Comparison of ENCODE assay signal across 12 cellular contexts in the genomic region with DNA sequence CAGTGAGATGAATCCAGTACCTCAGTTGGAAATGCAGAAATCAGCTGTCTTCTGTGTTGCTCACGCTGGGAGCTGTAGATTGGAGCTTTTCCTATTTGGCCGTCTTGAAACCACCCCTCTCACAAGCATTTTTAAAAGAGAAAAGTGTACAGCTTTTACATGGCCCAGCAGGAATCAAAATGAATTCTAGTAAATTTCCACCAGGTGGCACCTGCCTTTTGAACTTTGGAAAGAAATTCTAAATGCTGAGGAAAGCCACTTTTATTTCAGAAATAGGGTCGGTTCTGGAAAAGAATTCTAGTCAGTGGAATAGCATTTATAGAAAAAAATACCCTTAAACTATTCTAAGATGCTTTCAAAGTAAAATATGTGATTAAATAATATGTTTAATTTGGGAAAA.
A peak's percentile ranks its signal among the peaks of the same experiment; 100 is the strongest.
DNase-seq lines count a peak whose midpoint lies in the region; ATAC-seq, FAIRE-seq and TF ChIP-seq lines count a peak whose summit lies in the region.
"Had no signal": no experiment of that assay in that cellular context is flagged by ENCODE, and none has a peak within 500 bp of the region (broad histone marks: within the 10 kb centered on the region; RNA-seq: fewer than 3 reads in every experiment).

No MANE protein-coding gene starts in this region.

- H3K36me3 ChIP-seq in BJ (ENCODE audit: control insufficient read depth, insufficient read depth, low read length) (no peaks in the 10 kb centered on the region), liver (ENCODE audit: control insufficient read depth in 4 of 4, insufficient read depth in 3 of 4, low read depth in 1 of 4, low read length in 3 of 4) (no peaks in the 10 kb centered on the region), small intestine (ENCODE audit: control insufficient read depth in 2 of 2, insufficient read depth in 2 of 2, low read length in 2 of 2) (no peaks in the 10 kb centered on the region)

- H3K9ac ChIP-seq in liver (ENCODE audit: low read depth in 1 of 2, low read length in 2 of 2): no peak overlapping the region

- CTCF ChIA-PET in BJ (lab: Yijun Ruan, JAX): interaction anchor here (0.8 to 2.3 kb wide), 4 partner anchors 11 to 866 kb away, joined by 3 to 10 read pairs (median 3); no protein-coding TSS in a partner anchor

- FAIRE-seq in small intestine (lab: Jason Lieb, UNC): no peak
- FAIRE-seq: colon had no signal

- POLR2A ChIA-PET in BJ (lab: Charles Lee): no interaction called here

- ATAC-seq in GM21576 (IDR thresholded peaks at IDR 0.05; ENCODE audit: unreplicated experiment) (no peak), esophagus mucosa (no peak)
- ATAC-seq: right cardiac atrium had no signal

- H3K27ac ChIP-seq in liver (ENCODE audit: low read depth in 1 of 2, low read length in 2 of 2) (no peak overlapping the region), small intestine (ENCODE audit: low read depth in 1 of 2, low read length in 1 of 2) (no peak overlapping the region)

- 58% methylated on average over 3 of the region's 3 CpGs for WGBS in liver
- WGBS in small intestine, 3 donors: 68 to 77% (median 73%) methylated on average over 3 of the region's 3 CpGs

- DNase-seq in BJ (ENCODE audit: low read depth) (no peak), HT-29 (ENCODE audit: low spot score) (peak; percentile 5), amniotic epithelial cell (ENCODE audit: low read depth) (peak; percentile 17), OCI-M2 (lab: John Stamatoyannopoulos, UW; ENCODE audit: unreplicated experiment) (no peak), small intestine (no peak)
- DNase-seq: activated T-cell treated with anti-CD3 and anti-CD28 coated beads, Interleukin-2, amount 50 U/mL, for 48 hours; NK-92 treated with Interleukin-12 subunit alpha and Interleukin-12 subunit beta, amount 100 ng/mL, for 24 hours had no signal

- H3K9me3 ChIP-seq in liver (ENCODE audit: control insufficient read depth in 4 of 4, low read length in 3 of 4) (no peaks in the 10 kb centered on the region), small intestine (ENCODE audit: control insufficient read depth, low read depth) (no peaks in the 10 kb centered on the region)

- H3K27me3 ChIP-seq in BJ (ENCODE audit: control insufficient read depth, insufficient read depth, low read length) (no peaks in the 10 kb centered on the region), liver (ENCODE audit: control insufficient read depth in 4 of 4, insufficient read depth in 4 of 4, low read length in 3 of 4) (no peaks in the 10 kb centered on the region), small intestine (ENCODE audit: control insufficient read depth in 2 of 2, insufficient read depth in 2 of 2, low read length in 2 of 2) (no peaks in the 10 kb centered on the region)

- peak; percentile 39 for TF ChIP-seq CTCF in BJ (IDR thresholded peaks at IDR 0.05; ENCODE audit: insufficient read depth, low read depth, low read length)
- TF ChIP-seq CTCF in liver (IDR thresholded peaks at IDR 0.05; ENCODE audit: low read depth, low read length, missing input control): peak; percentile 17

- no peaks in the 10 kb centered on the region for H3K4me1 ChIP-seq in liver (ENCODE audit: control insufficient read depth in 4 of 4, insufficient read depth in 4 of 4, low read length in 3 of 4)
- no peaks in the 10 kb centered on the region for H3K4me1 ChIP-seq in small intestine (ENCODE audit: control insufficient read depth in 2 of 2, insufficient read depth in 1 of 2, low read depth in 1 of 2, low read length in 1 of 2)

- H3K4me3 ChIP-seq in BJ (ENCODE audit: low read depth, low read length) (no peak overlapping the region), liver (ENCODE audit: low read depth in 1 of 3, low read length in 3 of 3) (no peak overlapping the region), small intestine (ENCODE audit: low read depth in 1 of 2, low read length in 2 of 2) (no peak overlapping the region)

- peak; percentile 35 to 53 for TF ChIP-seq RAD21 in liver (IDR thresholded peaks at IDR 0.05)

TF ChIP-seq in liver, 16 proteins besides CTCF, POLR2A, EP300 and RAD21:
- no peak for TF ChIP-seq ATF3 (IDR thresholded peaks at IDR 0.05)
- TF ChIP-seq MAX (IDR thresholded peaks at IDR 0.05): no peak
- no peak for TF ChIP-seq GABPA (IDR thresholded peaks at IDR 0.05 in 1 of 2, conservative IDR thresholded peaks at IDR 0.05 in 1 of 2)
- TF ChIP-seq TAF1 (conservative IDR thresholded peaks at IDR 0.05): no peak
- no peak for TF ChIP-seq FOXA2 (IDR thresholded peaks at IDR 0.05)
- TF ChIP-seq NR2F2 (IDR thresholded peaks at IDR 0.05): no peak
- no peak for TF ChIP-seq SP1 (IDR thresholded peaks at IDR 0.05)
- no peak for TF ChIP-seq HNF4G (IDR thresholded peaks at IDR 0.05)
- no peak for TF ChIP-seq RXRA (IDR thresholded peaks at IDR 0.05)
- no peak for TF ChIP-seq HNF4A (conservative IDR thresholded peaks at IDR 0.05)
- no peak for TF ChIP-seq REST (IDR thresholded peaks at IDR 0.05)
- TF ChIP-seq EGR1 (IDR thresholded peaks at IDR 0.05; ENCODE audit: low read depth in 2 of 2): no peak
- TF ChIP-seq JUND (IDR thresholded peaks at IDR 0.05): no peak
- no peak for TF ChIP-seq ZBTB33 (IDR thresholded peaks at IDR 0.05)
- TF ChIP-seq YY1 (IDR thresholded peaks at IDR 0.05): no peak
- no peak for TF ChIP-seq FOXA1 (IDR thresholded peaks at IDR 0.05)
TF ChIP-seq in liver: peak in this region for 0.

Comparison
In these comparisons a context has a peak if more than half of its experiments do, and no peak if none do; other contexts are left out.
1. DNase-seq: peak in HT-29 (single experiment) and amniotic epithelial cell (single experiment); none in BJ (single experiment), OCI-M2 (single experiment) and small intestine (single experiment).